11 cellular contexts compared by ENCODE assay signal in genomic region chr1:119554188-119554587, GRCh38. TPM values are rescaled to one million over a fixed set of nuclear protein-coding genes. Genes with fewer than 3 reads are reported as not detected.
DNase-seq lines count a peak whose midpoint lies in the region; ATAC-seq, FAIRE-seq and TF ChIP-seq lines count a peak whose summit lies in the region.
"Had no signal": no experiment of that assay in that cellular context is flagged by ENCODE, and none has a peak within 500 bp of the region (broad histone marks: within the 10 kb centered on the region; RNA-seq: fewer than 3 reads in every experiment).

No MANE protein-coding gene starts in this region.

- TF ChIP-seq RAD21 in HepG2 (CRISPR knock-in tag; IDR thresholded peaks at IDR 0.05), result no peak

- POLR2A ChIA-PET in AG04449 (lab: Yijun Ruan, JAX) (interaction anchor here (1.2 kb wide), 1 partner anchor 159 kb away, joined by 3 read pairs; no protein-coding TSS in a partner anchor), HepG2 (lab: Yijun Ruan, JAX) (no interaction called here)

- H2AFZ ChIP-seq in HepG2 (ENCODE audit: low read length), result no peak overlapping the region

- H3K79me2 ChIP-seq in HepG2 (ENCODE audit: insufficient read depth, low read length), result no peaks in the 10 kb centered on the region

- H4K20me1 ChIP-seq in HepG2 (ENCODE audit: insufficient read depth, low read length), result no peaks in the 10 kb centered on the region

- TF ChIP-seq POLR2A in HepG2 (IDR thresholded peaks at IDR 0.05; ENCODE audit: insufficient read depth in 1 of 2, low read depth in 2 of 2, low read length in 2 of 2), result no peak

- H3K4me1 ChIP-seq in HepG2 (ENCODE audit: insufficient read depth, low read length), result no peaks in the 10 kb centered on the region
- H3K4me1 ChIP-seq: SJSA1 had no signal

- no peak for FAIRE-seq in HepG2 (lab: Jason Lieb, UNC)

- no peak overlapping the region for H3K9ac ChIP-seq in HepG2 (ENCODE audit: insufficient read depth, low read depth, low read length)

- BruUV-seq in HepG2 (replicated peaks; lab: Mats Ljungman, UMichigan), result no TSS peak

- no peak overlapping the region for H3K4me2 ChIP-seq in HepG2 (ENCODE audit: low read depth, low read length)

- TF ChIP-seq EP300 in HepG2 (IDR thresholded peaks at IDR 0.05; ENCODE audit: low read depth in 2 of 2, low read length in 2 of 2) (no peak), HepG2 (CRISPR knock-in tag; IDR thresholded peaks at IDR 0.05; ENCODE audit: borderline replicate concordance) (no peak)

- ATAC-seq in HepG2 (peak; percentile 38; the same call in 1 of the 3 replicates), GM19455 (IDR thresholded peaks at IDR 0.05; ENCODE audit: unreplicated experiment) (no peak)

- TF ChIP-seq CTCF in AG04449 (IDR thresholded peaks at IDR 0.05; ENCODE audit: insufficient read depth, low read length, missing control alignments) (no peak), HepG2 (CRISPR knock-in tag; IDR thresholded peaks at IDR 0.05) (no peak)

- H3K4me3 ChIP-seq in AG04449 (ENCODE audit: low read depth, low read length) (no peak overlapping the region), HepG2 (replicated peaks in 1 of 3; ENCODE audit: insufficient read depth in 1 of 3, low read depth in 2 of 3, low read length in 3 of 3) (no peak overlapping the region)
- H3K4me3 ChIP-seq: SJSA1 had no signal

- no peak overlapping the region for H3K27ac ChIP-seq in HepG2 (ENCODE audit: extremely low read length, insufficient read depth, low read length)
- H3K27ac ChIP-seq: SJSA1 had no signal

- CTCF ChIA-PET in AG04449 (lab: Yijun Ruan, JAX) (no interaction called here), HepG2 (lab: Yijun Ruan, JAX; ENCODE audit: low intra/inter-chr PET ratio, low total read pairs) (no interaction called here)

- peak; percentile 56 for DNase-seq in AG04449 (ENCODE audit: low read depth, low spot score)
- peak; percentile 88 for DNase-seq in NCI-H1092 treated with DMSO at 0.1 percent for 48 hours (lab: John Stamatoyannopoulos, UW)
- peak; percentile 89 for DNase-seq in amniotic epithelial cell (ENCODE audit: low read depth)
- DNase-seq in HepG2 (ENCODE audit: low spot score), result no peak
- no peak for DNase-seq in GDM1 (lab: John Stamatoyannopoulos, UW)
- no peak for DNase-seq in mesenteric fat pad (ENCODE audit: low spot score)
- no peak for DNase-seq in hippocampal formation (lab: John Stamatoyannopoulos, UW)
- DNase-seq: CD4-positive, alpha-beta T cell; H7 had no signal

- intact Hi-C loops in HepG2 (cut with micrococcal nuclease; ENCODE audit: unreplicated experiment), result no loop called here

- H3K36me3 ChIP-seq in HepG2 (replicated peaks in 1 of 2; ENCODE audit: control insufficient read depth in 1 of 2, insufficient read depth in 2 of 2, low read length in 2 of 2), result no peaks in the 10 kb centered on the region
- H3K36me3 ChIP-seq: SJSA1 had no signal

- H3K9me3 ChIP-seq in HepG2 (ENCODE audit: low read length), result no peaks in the 10 kb centered on the region
- H3K9me3 ChIP-seq: SJSA1 had no signal

- no peaks in the 10 kb centered on the region for H3K27me3 ChIP-seq in HepG2 (ENCODE audit: control insufficient read depth in 1 of 2, insufficient read depth in 2 of 2, low read length in 2 of 2)
- H3K27me3 ChIP-seq: SJSA1 had no signal

- in situ Hi-C loops in HepG2 (cut with HindIII; ENCODE audit: extremely low pct_ligation_motif_present, low pct_unique_long_range_greater_than_20kb), result no loop called here

TF ChIP-seq in HepG2, 621 proteins besides CTCF, POLR2A, EP300 and RAD21:
- TF ChIP-seq RFXANK (CRISPR knock-in tag; IDR thresholded peaks at IDR 0.05) (no peak), SCMH1 (CRISPR knock-in tag; IDR thresholded peaks at IDR 0.05; ENCODE audit: borderline replicate concordance) (no peak)
TF ChIP-seq in HepG2: peak in this region for 0.

RNA-seq across cellular contexts. Expression of gene HSD3B1, which starts 47.2 kb away (rescaled TPM):
- total RNA-seq in HepG2 (2016; rRNA removed; fragmentation: Illumina TruSeq; extraction: Trizol) (not detected in 2 replicates), mesenteric fat pad (not detected)
- not detected in 2 replicates for total RNA-seq in HepG2 (2016; cell fraction: cytosol; rRNA removed; fragmentation: Illumina TruSeq; extraction: Trizol; ENCODE audit: low read depth)
- not detected in 2 replicates for total RNA-seq in HepG2 (2016; cell fraction: insoluble cytoplasmic fraction; rRNA removed; fragmentation: Illumina TruSeq; extraction: Trizol)
- not detected in 2 replicates for total RNA-seq in HepG2 (2016; cell fraction: membrane; rRNA removed; fragmentation: Illumina TruSeq; extraction: Trizol)
- not detected in 2 replicates for total RNA-seq in HepG2 (2016; cell fraction: nucleus; rRNA removed; fragmentation: Illumina TruSeq; extraction: Trizol)
- polyA plus RNA-seq in HepG2 (2011; rRNA removed), result not detected in 2 replicates
- not detected in 2 replicates for polyA plus RNA-seq in HepG2 (2011; cell fraction: cytosol; rRNA removed)
- polyA plus RNA-seq in HepG2 (2011; cell fraction: nucleus; rRNA removed), result not detected in 2 replicates
- polyA plus RNA-seq in HepG2 (2012), result not detected in 2 replicates
- polyA plus RNA-seq in HepG2 (2016; cell fraction: cytosol; fragmentation: Illumina TruSeq; extraction: Trizol; ENCODE audit: low read depth), result not detected in 2 replicates
- not detected in 2 replicates for polyA plus RNA-seq in HepG2 (2016; cell fraction: insoluble cytoplasmic fraction; fragmentation: Illumina TruSeq; extraction: Trizol; ENCODE audit: low read depth)
- not detected in 2 replicates for polyA plus RNA-seq in HepG2 (2016; cell fraction: membrane; fragmentation: Illumina TruSeq; extraction: Trizol; ENCODE audit: low read depth)
- polyA plus RNA-seq in HepG2 (2016; cell fraction: nucleus; fragmentation: Illumina TruSeq; extraction: Trizol; ENCODE audit: insufficient read depth, low read depth), result not detected in 2 replicates
- polyA minus RNA-seq in HepG2 (2011; rRNA and poly(A)+ RNA removed; ENCODE audit: low replicate concordance), result not detected in 2 replicates
- polyA minus RNA-seq in HepG2 (2011; cell fraction: cytosol; rRNA and poly(A)+ RNA removed), result not detected in 2 replicates
- polyA minus RNA-seq in HepG2 (2011; cell fraction: nucleus; rRNA and poly(A)+ RNA removed), result not detected in 2 replicates
- total RNA-seq: CD4-positive, alpha-beta T cell; H7; SJSA1 had no signal

Comparison
In these comparisons a context has a peak if more than half of its experiments do, and no peak if none do; other contexts are left out.
1. DNase-seq: peak in AG04449 (single experiment), NCI-H1092 treated with DMSO at 0.1 percent for 48 hours (single experiment) and amniotic epithelial cell (single experiment); none in HepG2 (single experiment), GDM1 (single experiment), mesenteric fat pad (single experiment) and hippocampal formation (0 of 2).